ENCODE assay signal across 8 cellular contexts in genomic region chr3:194070220-194070633, GRCh38.
A peak's percentile ranks its signal among the peaks of the same experiment; 100 is the strongest.
DNase-seq lines count a peak whose midpoint lies in the region; ATAC-seq and TF ChIP-seq lines count a peak whose summit lies in the region.

No MANE protein-coding gene starts in this region.

- peak overlapping the region; percentile 68 for H3K4me3 ChIP-seq in BLaER1

- peak overlapping the region; percentile 60; the same call in 1 of the 2 replicates for H3K27ac ChIP-seq in BLaER1
- H3K27ac ChIP-seq in KOPT-K1 (ENCODE audit: low read depth, low read length, poor library complexity, severe bottlenecking) = peak overlapping the region; percentile 40
- H3K27ac ChIP-seq in cingulate gyrus (ENCODE audit: low read depth, low read length) = peak overlapping the region; percentile 62

- peaks cover 25% of the 10 kb centered on the region for H3K36me3 Mint-ChIP-seq in nephron progenitor cell (ENCODE audit: low read depth)

- H3K9me3 Mint-ChIP-seq in nephron progenitor cell = peaks cover 46% of the 10 kb centered on the region

- no peak for ATAC-seq in HG02852 (IDR thresholded peaks at IDR 0.05; ENCODE audit: unreplicated experiment)
- ATAC-seq in HG03139 (IDR thresholded peaks at IDR 0.05; ENCODE audit: unreplicated experiment) = no peak

- H3K9me3 ChIP-seq in BLaER1 (peaks cover 10% of the 10 kb centered on the region), KOPT-K1 (ENCODE audit: insufficient read depth, low read length, poor library complexity, severe bottlenecking) (peaks cover 20% of the 10 kb centered on the region)

- peak overlapping the region; percentile 71 for H3K4me3 Mint-ChIP-seq in nephron progenitor cell

- H4K20me1 ChIP-seq in BLaER1 = no peaks in the 10 kb centered on the region

- H3K36me3 ChIP-seq in BLaER1 (no peaks in the 10 kb centered on the region), KOPT-K1 (ENCODE audit: insufficient read depth, low read length) (no peaks in the 10 kb centered on the region)

- peak overlapping the region; percentile 57 for H3K27ac Mint-ChIP-seq in nephron progenitor cell

- H3K4me2 ChIP-seq in BLaER1 = peak overlapping the region; percentile 94

- H3K27me3 Mint-ChIP-seq in nephron progenitor cell (ENCODE audit: low read depth, poor library complexity) = peaks cover 16% of the 10 kb centered on the region

- TF ChIP-seq CTCF in nephron progenitor cell (IDR thresholded peaks at IDR 0.05) = no peak

- H3K27me3 ChIP-seq in BLaER1 = no peaks in the 10 kb centered on the region; the same call in 1 of the 2 replicates

- peaks cover 21% of the 10 kb centered on the region for H3K4me1 ChIP-seq in BLaER1

- H3K4me1 Mint-ChIP-seq in nephron progenitor cell = peaks cover 39% of the 10 kb centered on the region

- H3K9ac ChIP-seq in BLaER1 = peak overlapping the region; percentile 74

- no peak for DNase-seq in nephron progenitor cell
- no peak for DNase-seq in NCI-H146 (lab: John Stamatoyannopoulos, UW)
- no peak for DNase-seq in activated CD4-positive, CD25-positive, alpha-beta regulatory T cell treated with anti-CD3 and anti-CD28 coated beads, Interleukin-2, amount 50 U/mL, for 72 hours
